ENCODE assay signal across 11 cellular contexts in the genomic region with DNA sequence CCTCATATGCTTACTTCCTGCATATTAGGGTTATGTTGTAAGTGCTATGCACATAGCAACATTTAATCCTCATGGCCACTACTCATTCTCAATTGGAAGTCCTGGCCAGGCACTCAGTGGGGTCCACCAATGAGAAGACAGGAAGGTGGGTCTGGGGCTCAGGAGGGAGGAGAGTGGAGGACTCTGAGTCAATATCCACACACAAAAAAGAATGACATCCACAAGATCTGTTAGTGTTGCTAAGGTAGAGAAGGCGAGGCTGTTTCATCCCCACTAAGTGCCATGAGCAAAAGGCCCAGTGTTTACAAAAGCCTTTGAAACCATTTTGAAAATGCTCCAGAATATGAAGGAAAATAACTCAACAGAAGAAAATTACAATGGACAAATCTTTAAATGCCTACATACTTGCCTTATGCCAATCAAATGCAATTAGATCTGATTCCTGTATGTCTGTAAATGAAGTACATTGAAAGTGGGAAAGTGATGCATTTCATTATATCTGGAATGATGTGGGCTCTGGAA.
A peak's percentile ranks its signal among the peaks of the same experiment; 100 is the strongest.
DNase-seq lines count a peak whose midpoint lies in the region; TF ChIP-seq lines count a peak whose summit lies in the region.
"Had no signal": no experiment of that assay in that cellular context is flagged by ENCODE, and none has a peak within 500 bp of the region (broad histone marks: within the 10 kb centered on the region; RNA-seq: fewer than 3 reads in every experiment).

No MANE protein-coding gene starts in this region.

- intact Hi-C loops in posterior cingulate gyrus (cut with DNase I), result no loop called here

- POLR2A ChIA-PET in RWPE1 (lab: Yijun Ruan, JAX; ENCODE audit: low non-redundant PET), result no interaction called here

- H3K27me3 ChIP-seq in adipocyte (replicated peaks; ENCODE audit: control insufficient read depth, insufficient read depth, low read length), result no peaks in the 10 kb centered on the region

- peak; percentile 64 for DNase-seq in AG10803 (ENCODE audit: low read depth)
- peak; percentile 60 for DNase-seq in GM03348 (ENCODE audit: low spot score)
- peak; percentile 79 for DNase-seq in adipocyte (ENCODE audit: low read depth)
- DNase-seq in iPS-NIHi11 (ENCODE audit: low spot score), result peak; percentile 45
- no peak for DNase-seq in HPDE6-E6E7 (ENCODE audit: extremely low spot score)
- DNase-seq in RWPE1 (ENCODE audit: low spot score), result no peak
- DNase-seq in posterior cingulate gyrus, result no peak
- DNase-seq: Caco-2; KBM-7; NCI-H2107; stimulated activated CD4-positive, alpha-beta T cell treated with anti-CD3 and anti-CD28 coated beads, Interleukin-12 subunit alpha, Interleukin-12 subunit beta, amount 100 ng/mL, for 4 hours had no signal

- peaks cover 9% of the 10 kb centered on the region for H3K4me1 ChIP-seq in adipocyte (ENCODE audit: control insufficient read depth, insufficient read depth, low read length)

- H3K4me3 ChIP-seq in AG10803 (ENCODE audit: low read length), result no peak overlapping the region
- no peak overlapping the region for H3K4me3 ChIP-seq in adipocyte (ENCODE audit: low read length)

- peaks cover 5% of the 10 kb centered on the region for H3K9me3 ChIP-seq in adipocyte (ENCODE audit: control insufficient read depth, low read length)
- H3K9me3 ChIP-seq: Caco-2 had no signal

- no peak overlapping the region for H3K9ac ChIP-seq in adipocyte (ENCODE audit: low read length)

- peaks cover 28% of the 10 kb centered on the region for H3K36me3 ChIP-seq in adipocyte (ENCODE audit: control insufficient read depth, insufficient read depth, low read length, severe bottlenecking)

- H3K27ac ChIP-seq in RWPE1, result no peak overlapping the region

- TF ChIP-seq CTCF in AG10803 (conservative IDR thresholded peaks at IDR 0.05; ENCODE audit: low read length) (no peak), RWPE1 (conservative IDR thresholded peaks at IDR 0.05; ENCODE audit: low read depth) (no peak)

- CTCF ChIA-PET in RWPE1 (lab: Yijun Ruan, JAX), result interaction anchor here (0.7 kb wide), 2 partner anchors 18 to 53 kb away, joined by 3 to 5 read pairs; no protein-coding TSS in a partner anchor

Comparison
In these comparisons a context has a peak if more than half of its experiments do, and no peak if none do; other contexts are left out.
1. DNase-seq: peak in AG10803 (single experiment), GM03348 (single experiment), adipocyte (single experiment) and iPS-NIHi11 (single experiment); none in HPDE6-E6E7 (single experiment), RWPE1 (single experiment) and posterior cingulate gyrus (0 of 10).